In the genomic region with DNA sequence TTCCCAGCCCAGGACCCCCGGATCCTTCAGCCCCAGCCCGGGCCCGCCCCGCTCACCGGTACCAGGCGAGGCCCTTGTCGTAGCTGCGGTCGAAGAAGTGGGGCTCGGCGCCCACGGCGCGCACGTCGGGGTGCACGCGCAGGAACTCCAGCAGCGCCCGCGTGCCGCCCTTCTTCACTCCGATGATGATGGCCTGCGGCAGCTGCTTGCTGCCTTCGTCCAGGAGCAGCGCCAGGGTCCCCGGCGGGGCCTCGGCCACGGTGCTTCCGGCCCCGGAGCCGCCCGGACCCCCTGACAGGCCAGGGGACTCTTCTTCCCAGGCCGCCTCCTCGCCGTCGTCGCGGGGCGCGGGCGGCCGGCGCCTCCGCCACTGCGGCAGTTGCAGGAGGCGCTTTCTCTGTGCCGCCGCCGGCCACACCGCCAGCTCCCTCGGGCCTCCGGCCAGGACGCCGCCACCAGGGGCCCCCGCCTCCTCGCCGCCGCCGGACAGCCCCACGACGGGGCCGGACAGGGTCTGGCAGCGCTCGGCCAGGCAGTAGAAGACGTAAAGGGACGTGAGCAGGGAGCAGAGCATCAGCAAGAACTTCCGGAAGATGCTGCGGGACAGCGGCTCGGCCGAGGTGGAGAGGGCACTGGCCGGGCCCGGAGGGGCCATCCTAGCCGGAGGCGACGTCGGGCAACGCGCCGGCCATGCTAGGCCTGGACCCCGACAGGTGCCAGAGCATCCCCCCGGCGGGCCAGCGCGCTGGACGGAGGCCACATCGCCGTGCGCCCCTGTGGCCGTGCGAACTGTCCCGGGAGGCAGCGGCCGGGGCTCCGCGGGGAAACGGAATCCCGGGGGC, we compare ENCODE assay signal across 8 cellular contexts. TPM values are rescaled to one million over a fixed set of nuclear protein-coding genes. Genes with fewer than 3 reads are reported as not detected.
DNase-seq lines count a peak whose midpoint lies in the region; ATAC-seq and TF ChIP-seq lines count a peak whose summit lies in the region.

No MANE protein-coding gene starts in this region.

- H3K9me3 ChIP-seq in mucosa of descending colon (no peaks in the 10 kb centered on the region), aorta (ENCODE audit: control insufficient read depth, low read length) (no peaks in the 10 kb centered on the region)

- H3K4me3 ChIP-seq in mucosa of descending colon (no peak overlapping the region), aorta (ENCODE audit: low read length in 2 of 2) (no peak overlapping the region)

- ATAC-seq in esophagus mucosa (peak; percentile 18), mucosa of descending colon (peak; percentile 8), aorta (ENCODE audit: low FRiP score) (peak; percentile 26)

- 3 to 4% methylated on average over 76 to 100 of the region's 100 CpGs for WGBS in aorta, 2 donors

- H3K36me3 ChIP-seq in mucosa of descending colon (ENCODE audit: low read depth) (no peaks in the 10 kb centered on the region), aorta (ENCODE audit: control insufficient read depth in 1 of 2, insufficient read depth in 2 of 2, low read length in 1 of 2) (no peaks in the 10 kb centered on the region)

- intact Hi-C loops in mucosa of descending colon (cut with DNase I, micrococcal nuclease) (no loop called here), aorta (cut with DNase I) (loop anchor here in 1 of 2 donors (10.0 kb wide), 1 partner anchor 1324 kb away; no protein-coding TSS in a partner anchor)

- peaks cover 0 to 3% of the 10 kb centered on the region in 2 donors for H3K27me3 ChIP-seq in aorta (ENCODE audit: control insufficient read depth in 1 of 2, insufficient read depth in 2 of 2, low read length in 1 of 2)

- H3K27ac ChIP-seq in aorta (ENCODE audit: low read depth in 1 of 2, low read length in 2 of 2), result no peak overlapping the region

- DNase-seq in stimulated activated CD4-positive, alpha-beta T cell treated with anti-CD3 and anti-CD28 coated beads, Interleukin-15, amount 100 ng/mL, for 24 hours, result peak; percentile 13
- DNase-seq in stimulated activated CD4-positive, alpha-beta T cell treated with anti-CD3 and anti-CD28 coated beads, Interleukin-2, amount 100 ng/mL, for 48 hours, result no peak
- DNase-seq in mucosa of descending colon, result peak in 1 of 3 donors; percentile 26
- peak; percentile 42 to 67 for DNase-seq in aorta
- no peak for DNase-seq in GM20000 (ENCODE audit: low spot score)
- no peak for DNase-seq in NCI-H187 (lab: John Stamatoyannopoulos, UW)
- DNase-seq in stimulated activated CD8-positive, alpha-beta memory T cell treated with anti-CD3 and anti-CD28 coated beads, Interleukin-4, amount 100 ng/mL, for 48 hours, result no peak

- H3K4me1 ChIP-seq in mucosa of descending colon (ENCODE audit: low read depth) (peaks cover 3% of the 10 kb centered on the region), aorta (ENCODE audit: control insufficient read depth in 1 of 2, insufficient read depth in 2 of 2, low read length in 2 of 2) (no peaks in the 10 kb centered on the region)

- TF ChIP-seq CTCF in mucosa of descending colon (IDR thresholded peaks at IDR 0.05) (no peak), GM20000 (IDR thresholded peaks at IDR 0.05; ENCODE audit: extremely low read depth, missing control alignments) (no peak)

RNA-seq across cellular contexts. Expression of gene HS3ST3A1, which starts 1.0 kb away (rescaled TPM):
- total RNA-seq in esophagus mucosa (4.8 TPM), mucosa of descending colon (1 to 10 TPM in 1 of 3 donors, under 1 TPM in 1, not detected in 1; 0.65 to 1.2 TPM), aorta (under 1 TPM; 0.33 to 0.36 TPM)
- polyA plus RNA-seq in aorta, result under 1 TPM in 1 of 2 donors, not detected in 1; 0.33 TPM

Comparison
In these comparisons a context has a peak if more than half of its experiments do, and no peak if none do; other contexts are left out.
1. DNase-seq: peak in stimulated activated CD4-positive, alpha-beta T cell treated with anti-CD3 and anti-CD28 coated beads, Interleukin-15, amount 100 ng/mL, for 24 hours (single experiment) and aorta (2 of 2); none in stimulated activated CD4-positive, alpha-beta T cell treated with anti-CD3 and anti-CD28 coated beads, Interleukin-2, amount 100 ng/mL, for 48 hours (0 of 2), GM20000 (single experiment), NCI-H187 (0 of 2) and stimulated activated CD8-positive, alpha-beta memory T cell treated with anti-CD3 and anti-CD28 coated beads, Interleukin-4, amount 100 ng/mL, for 48 hours (single experiment).
2. Peak in every context shown above with its lines, with median percentiles within 50 percentile points of each other: ATAC-seq.